In the genomic region with DNA sequence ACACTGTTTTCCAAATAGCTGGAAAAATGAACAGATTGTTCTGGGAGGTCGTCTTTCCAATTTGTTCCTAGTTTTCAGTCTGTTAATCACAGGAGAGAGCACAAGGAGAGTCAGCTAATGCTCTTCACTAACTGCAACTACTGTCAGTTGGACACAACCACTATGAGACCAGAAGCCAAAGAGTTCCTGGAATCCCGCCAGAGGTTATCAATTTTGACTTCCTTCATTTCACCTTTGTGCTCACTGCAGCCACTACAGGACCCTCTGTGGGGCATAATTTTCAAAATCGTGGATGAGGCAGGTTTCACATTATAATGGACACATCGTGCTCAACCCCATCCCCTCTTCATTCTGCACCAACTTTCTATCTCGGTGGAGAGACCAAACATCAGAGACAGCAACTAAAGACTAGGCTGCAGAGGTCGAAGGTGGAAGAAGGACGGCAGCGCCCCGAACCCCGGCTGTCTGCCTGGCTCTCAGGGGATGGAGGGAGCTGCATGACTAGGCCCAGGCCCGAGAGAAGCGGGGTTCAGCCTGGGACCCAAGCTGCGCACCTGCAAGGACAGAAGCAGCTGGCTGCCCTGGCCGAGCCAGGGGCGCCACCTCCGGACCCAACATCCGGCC, we compare ENCODE assay signal across 8 cellular contexts. TPM values are rescaled to one million over a fixed set of nuclear protein-coding genes. Genes with fewer than 3 reads are reported as not detected.
DNase-seq lines count a peak whose midpoint lies in the region; TF ChIP-seq lines count a peak whose summit lies in the region.

No MANE protein-coding gene starts in this region.

- H3K23ac ChIP-seq in trophoblast cell (ENCODE audit: low read length), result no peak overlapping the region

- no peak for TF ChIP-seq CTCF in Peyer's patch (IDR thresholded peaks at IDR 0.05)
- no peak for TF ChIP-seq CTCF in epithelial cell of esophagus (IDR thresholded peaks at IDR 0.05; ENCODE audit: insufficient read depth, low read depth, low read length, missing control alignments)

- H2BK120ac ChIP-seq in trophoblast cell (ENCODE audit: insufficient read depth, low read length, poor library complexity), result no peak overlapping the region

- peak overlapping the region; percentile 65 for H3K18ac ChIP-seq in trophoblast cell (ENCODE audit: low read length)

- H3K4me2 ChIP-seq in trophoblast cell (ENCODE audit: low read length), result peak overlapping the region; percentile 76

- no peak overlapping the region for H2BK12ac ChIP-seq in trophoblast cell (ENCODE audit: low read length)

- no peak overlapping the region for H2AK5ac ChIP-seq in trophoblast cell (ENCODE audit: low read length)

- peak overlapping the region; percentile 39 for H3K9ac ChIP-seq in trophoblast cell (ENCODE audit: low read length)

- DNase-seq in NCI-H748 (lab: John Stamatoyannopoulos, UW; ENCODE audit: unreplicated experiment) (peak; percentile 47), NCI-H748 treated with DMSO at 0.1 percent for 48 hours (lab: John Stamatoyannopoulos, UW) (no peak), Peyer's patch (no peak), epithelial cell of esophagus (ENCODE audit: low read depth) (no peak), trophoblast cell (no peak), ureter (ENCODE audit: low spot score) (no peak), 8988T (no peak)
- DNase-seq in central memory CD4-positive, alpha-beta T cell, result no peak

- peaks cover 9% of the 10 kb centered on the region for H3K79me1 ChIP-seq in trophoblast cell (ENCODE audit: low read length)

- H3K27ac ChIP-seq in Peyer's patch, result peak overlapping the region; percentile 92 to 98 (median 95)
- H3K27ac ChIP-seq in trophoblast cell (ENCODE audit: low read depth, low read length), result peak overlapping the region; percentile 98

- peak overlapping the region; percentile 48 for H2AFZ ChIP-seq in trophoblast cell (ENCODE audit: insufficient read depth, low read length, poor library complexity)

- H3K14ac ChIP-seq in trophoblast cell (ENCODE audit: low read length), result no peak overlapping the region

- peak overlapping the region; percentile 98 for H4K8ac ChIP-seq in trophoblast cell (ENCODE audit: low read depth, low read length)

- no peak for TF ChIP-seq POLR2A in Peyer's patch (IDR thresholded peaks at IDR 0.05)

- no CpG with 5 or more reads among the region's 17 CpGs for WGBS in trophoblast cell (ENCODE audit: extremely low coverage, insufficient coverage, insufficient read length)

- H3K4me1 ChIP-seq in Peyer's patch (peaks cover 4 to 48% (median 6%) of the 10 kb centered on the region in 4 donors), trophoblast cell (ENCODE audit: control insufficient read depth in 1 of 2, insufficient read depth in 2 of 2, low read length in 2 of 2) (peaks cover 4 to 12% of the 10 kb centered on the region in 2 experiments)

- no peaks in the 10 kb centered on the region for H3K27me3 ChIP-seq in Peyer's patch
- H3K27me3 ChIP-seq in trophoblast cell (ENCODE audit: insufficient read depth, low read length), result no peaks in the 10 kb centered on the region

- peaks cover 0 to 24% (median 0%) of the 10 kb centered on the region in 3 donors for H3K36me3 ChIP-seq in Peyer's patch
- H3K36me3 ChIP-seq in trophoblast cell (ENCODE audit: control insufficient read depth in 1 of 2, insufficient read depth in 2 of 2, low read length in 2 of 2), result peaks cover 11 to 24% of the 10 kb centered on the region in 2 experiments

- peak overlapping the region; percentile 85 to 98 (median 90) for H3K4me3 ChIP-seq in Peyer's patch
- peak overlapping the region; percentile 92 for H3K4me3 ChIP-seq in epithelial cell of esophagus (ENCODE audit: low read length)
- H3K4me3 ChIP-seq in trophoblast cell (ENCODE audit: low read depth, low read length), result peak overlapping the region; percentile 97

- H3K9me3 ChIP-seq in Peyer's patch (no peaks in the 10 kb centered on the region), trophoblast cell (ENCODE audit: insufficient read depth, low read depth, low read length) (peaks cover 3% of the 10 kb centered on the region)

- no peak overlapping the region for H2BK5ac ChIP-seq in trophoblast cell (ENCODE audit: low read depth, low read length, poor library complexity)

- peak overlapping the region; percentile 8 for H3K4ac ChIP-seq in trophoblast cell (ENCODE audit: low read depth, low read length)

- H4K12ac ChIP-seq in trophoblast cell (ENCODE audit: low read depth, low read length), result peak overlapping the region; percentile 22

- peak overlapping the region; percentile 5 for H4K91ac ChIP-seq in trophoblast cell (ENCODE audit: low read depth, low read length)

- peaks cover 8% of the 10 kb centered on the region for H3K79me2 ChIP-seq in trophoblast cell (ENCODE audit: control insufficient read depth, insufficient read depth, low read length, poor library complexity)

RNA-seq across cellular contexts. Expression of gene KIAA0319L, which starts 0.6 kb away (rescaled TPM):
- total RNA-seq in Peyer's patch (100 to 1,000 TPM in 3 of 4 donors, 10 to 100 TPM in 1; 88.3 to 143 (median 129) TPM), ureter (74.6 TPM)
- 30.4 and 30.6 TPM in 2 replicates for polyA plus RNA-seq in trophoblast cell (2013)

RNA-seq across cellular contexts. Expression of gene NCDN, which starts 1.0 kb away (rescaled TPM):
- total RNA-seq in Peyer's patch (10 to 100 TPM in 3 of 4 donors, 1 to 10 TPM in 1; 6.3 to 15.3 (median 13.2) TPM), ureter (27.1 TPM)
- polyA plus RNA-seq in trophoblast cell (2013), result 9.3 and 9.4 TPM in 2 replicates

RNA-seq across cellular contexts. Expression of gene TFAP2E, which starts 16.5 kb away (rescaled TPM):
- 1 to 10 TPM in 1 of 4 donors, not detected in 3; 1.4 TPM for total RNA-seq in Peyer's patch
- 3.7 and 4.0 TPM in 2 replicates for polyA plus RNA-seq in trophoblast cell (2013)
- total RNA-seq in ureter, result 1.2 TPM
